ENCODE assay signal across 13 cellular contexts in the genomic region with DNA sequence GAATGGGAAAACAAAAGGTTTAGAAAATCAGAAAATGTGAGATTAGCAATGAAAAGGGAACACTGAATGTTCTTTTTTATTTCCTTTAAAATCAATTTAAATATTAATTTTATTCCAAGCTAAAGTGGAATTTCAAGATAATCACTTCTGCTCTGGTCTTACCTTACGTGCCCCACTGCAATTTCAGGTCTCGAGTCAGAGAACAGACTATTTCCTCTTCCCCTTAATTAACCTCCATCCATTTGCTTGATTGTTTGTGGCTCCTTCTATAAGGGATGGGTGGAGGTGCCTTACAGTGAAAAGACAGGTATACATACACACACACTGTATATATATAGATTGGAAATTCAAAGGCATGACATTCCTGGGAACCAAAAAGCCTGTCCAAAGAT.
DNase-seq lines count a peak whose midpoint lies in the region; TF ChIP-seq lines count a peak whose summit lies in the region.
"Had no signal": no experiment of that assay in that cellular context is flagged by ENCODE, and none has a peak within 500 bp of the region (broad histone marks: within the 10 kb centered on the region; RNA-seq: fewer than 3 reads in every experiment).

No MANE protein-coding gene starts in this region.

- TF ChIP-seq CTCF in Loucy (conservative IDR thresholded peaks at IDR 0.05; ENCODE audit: low read length) (no peak), osteoblast (IDR thresholded peaks at IDR 0.05; ENCODE audit: extremely low read depth, low read depth, low read length) (no peak), esophagus squamous epithelium (IDR thresholded peaks at IDR 0.05) (no peak)

- H3K4me2 ChIP-seq in Loucy (ENCODE audit: low read depth, low read length, poor library complexity, severe bottlenecking), result peak overlapping the region; percentile 15
- no peak overlapping the region for H3K4me2 ChIP-seq in osteoblast (ENCODE audit: insufficient read depth, low read length)

- no peaks in the 10 kb centered on the region for H3K9me2 ChIP-seq in Loucy (replicated peaks; ENCODE audit: low read depth, low read length)

- H4K20me1 ChIP-seq in Loucy (ENCODE audit: insufficient read depth, low read length, poor library complexity, severe bottlenecking) (peaks cover 14% of the 10 kb centered on the region), osteoblast (ENCODE audit: insufficient read depth, low read length) (no peaks in the 10 kb centered on the region)

- H2AFZ ChIP-seq in Loucy (ENCODE audit: low read length) (no peak overlapping the region), osteoblast (ENCODE audit: low read length) (no peak overlapping the region)

- DNase-seq in SKM-1 treated with dmso at 0.1 percent for 144 hours (lab: John Stamatoyannopoulos, UW; ENCODE audit: unreplicated experiment) (peak; percentile 0), SKM-1 (lab: John Stamatoyannopoulos, UW; ENCODE audit: unreplicated experiment) (no peak), osteoblast (ENCODE audit: insufficient read length, low spot score, missing footprints) (no peak), AG20443 (ENCODE audit: low spot score) (no peak), esophagus squamous epithelium (lab: John Stamatoyannopoulos, UW) (no peak)
- no peak for DNase-seq in activated CD4-positive, CD25-positive, alpha-beta regulatory T cell treated with anti-CD3 and anti-CD28 coated beads, Interleukin-2, amount 50 U/mL, for 72 hours
- DNase-seq: 8988T, DMS79 treated with DMSO at 0.1 percent for 48 hours, mesendoderm, right lobe of liver had no signal

- H3K9ac ChIP-seq in Loucy (ENCODE audit: low read depth, low read length, poor library complexity, severe bottlenecking), result no peak overlapping the region

- intact Hi-C loops in esophagus squamous epithelium (cut with DNase I), result no loop called here

- H3K27ac ChIP-seq in osteoblast (ENCODE audit: low read depth, low read length), result peak overlapping the region; percentile 92
- H3K27ac ChIP-seq in esophagus squamous epithelium, result no peak overlapping the region
- H3K27ac ChIP-seq: right lobe of liver, RWPE1 had no signal

- TF ChIP-seq POLR2A in esophagus squamous epithelium (IDR thresholded peaks at IDR 0.05), result no peak

- WGBS in esophagus squamous epithelium, 2 donors, result 62 to 74% methylated on average over 2 of the region's 2 CpGs

- H3K36me3 ChIP-seq in Loucy (ENCODE audit: insufficient read depth, low read length), result no peaks in the 10 kb centered on the region
- no peaks in the 10 kb centered on the region for H3K36me3 ChIP-seq in osteoblast (ENCODE audit: insufficient read depth, low read length)
- peaks cover 0 to 4% (median 0%) of the 10 kb centered on the region in 3 donors for H3K36me3 ChIP-seq in esophagus squamous epithelium
- H3K36me3 ChIP-seq: right lobe of liver had no signal

- no peaks in the 10 kb centered on the region for H3K9me3 Mint-ChIP-seq in activated naive CD8-positive, alpha-beta T cell (ENCODE audit: low read depth)

- H3K4me3 Mint-ChIP-seq in activated naive CD8-positive, alpha-beta T cell, result peak overlapping the region; percentile 72

- peaks cover 21% of the 10 kb centered on the region for H3K4me1 ChIP-seq in Loucy (ENCODE audit: insufficient read depth, low read length, poor library complexity, severe bottlenecking)
- H3K4me1 ChIP-seq in osteoblast (ENCODE audit: insufficient read depth, low read length), result peaks cover 46% of the 10 kb centered on the region
- H3K4me1 ChIP-seq in esophagus squamous epithelium, result peaks cover 0 to 11% (median 1%) of the 10 kb centered on the region in 3 donors

- no peaks in the 10 kb centered on the region for H3K79me2 ChIP-seq in Loucy (ENCODE audit: insufficient read depth, low read length)
- peaks cover 12% of the 10 kb centered on the region for H3K79me2 ChIP-seq in osteoblast (ENCODE audit: insufficient read depth, low read length)

- H3K4me3 ChIP-seq in Loucy (ENCODE audit: low read length, poor library complexity, severe bottlenecking) (no peak overlapping the region), osteoblast (ENCODE audit: insufficient read depth, low read length) (no peak overlapping the region), esophagus squamous epithelium (no peak overlapping the region)
- H3K4me3 ChIP-seq: right lobe of liver had no signal

- peaks cover 58% of the 10 kb centered on the region for H3K4me1 Mint-ChIP-seq in activated naive CD8-positive, alpha-beta T cell (ENCODE audit: low read depth)

- H3K27ac Mint-ChIP-seq in activated naive CD8-positive, alpha-beta T cell, result peak overlapping the region; percentile 64

- H3K9me3 ChIP-seq in Loucy (ENCODE audit: insufficient read depth, low read depth, low read length) (no peaks in the 10 kb centered on the region), osteoblast (ENCODE audit: low read depth, low read length) (no peaks in the 10 kb centered on the region), esophagus squamous epithelium (no peaks in the 10 kb centered on the region)
- H3K9me3 ChIP-seq: right lobe of liver had no signal

- H3K36me3 Mint-ChIP-seq in activated naive CD8-positive, alpha-beta T cell, result peaks cover 13% of the 10 kb centered on the region

- H3K27me3 ChIP-seq in Loucy (ENCODE audit: insufficient read depth, low read length, poor library complexity, severe bottlenecking), result peaks cover 15% of the 10 kb centered on the region
- H3K27me3 ChIP-seq in osteoblast (ENCODE audit: insufficient read depth, low read length), result no peaks in the 10 kb centered on the region
- H3K27me3 ChIP-seq in esophagus squamous epithelium, result no peaks in the 10 kb centered on the region
- H3K27me3 ChIP-seq: right lobe of liver had no signal

- peaks cover 4% of the 10 kb centered on the region; the same call in 1 of the 2 replicates for H3F3A ChIP-seq in Loucy (ENCODE audit: low read depth)

- peaks cover 7% of the 10 kb centered on the region for H3K27me3 Mint-ChIP-seq in activated naive CD8-positive, alpha-beta T cell
